Comparison of ENCODE assay signal across 1 cellular context in the genomic region with DNA sequence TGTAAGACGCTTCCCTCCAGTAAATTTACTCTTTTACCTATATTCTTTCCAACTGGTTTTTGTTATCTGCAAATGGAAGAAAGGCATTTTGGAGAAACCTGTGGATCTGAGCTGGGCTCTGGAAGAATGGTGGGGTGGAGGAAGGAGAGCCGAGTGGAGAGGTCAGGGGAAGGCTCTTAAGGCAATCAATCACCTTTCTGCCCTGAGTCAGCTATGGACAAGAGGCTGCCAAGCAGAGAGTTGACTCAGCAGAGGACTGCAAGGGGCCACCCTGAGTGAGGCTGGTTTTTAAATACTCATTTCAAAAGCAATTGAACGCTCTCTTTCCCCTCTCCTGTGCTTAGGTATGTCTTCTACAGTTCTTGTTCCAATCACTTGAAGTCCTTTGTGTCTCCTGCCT.
TF ChIP-seq lines count a peak whose summit lies in the region.

No MANE protein-coding gene starts in this region.

TF ChIP-seq in IMR-90, 13 proteins besides CTCF, POLR2A, EP300 and RAD21 (continued from another document):
- TF ChIP-seq RFX5 (IDR thresholded peaks at IDR 0.05; ENCODE audit: low read depth, low read length), result no peak
- TF ChIP-seq, protein P1, sequence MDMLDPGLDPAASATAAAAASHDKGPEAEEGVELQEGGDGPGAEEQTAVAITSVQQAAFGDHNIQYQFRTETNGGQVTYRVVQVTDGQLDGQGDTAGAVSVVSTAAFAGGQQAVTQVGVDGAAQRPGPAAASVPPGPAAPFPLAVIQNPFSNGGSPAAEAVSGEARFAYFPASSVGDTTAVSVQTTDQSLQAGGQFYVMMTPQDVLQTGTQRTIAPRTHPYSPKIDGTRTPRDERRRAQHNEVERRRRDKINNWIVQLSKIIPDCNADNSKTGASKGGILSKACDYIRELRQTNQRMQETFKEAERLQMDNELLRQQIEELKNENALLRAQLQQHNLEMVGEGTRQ (IDR thresholded peaks at IDR 0.05; ENCODE audit: low read depth, low read length), result no peak
TF ChIP-seq in IMR-90: peak in this region for 0.
